Comparison of ENCODE assay signal across 14 cellular contexts in genomic region chr4:152510349-152511147, GRCh38. TPM values are rescaled to one million over a fixed set of nuclear protein-coding genes. Genes with fewer than 3 reads are reported as not detected.
DNase-seq lines count a peak whose midpoint lies in the region; ATAC-seq and TF ChIP-seq lines count a peak whose summit lies in the region.
"Had no signal": no experiment of that assay in that cellular context is flagged by ENCODE, and none has a peak within 500 bp of the region (broad histone marks: within the 10 kb centered on the region; RNA-seq: fewer than 3 reads in every experiment).

No MANE protein-coding gene starts in this region.

- peaks cover 17% of the 10 kb centered on the region for H3K36me3 Mint-ChIP-seq in activated T-helper 17 cell treated with anti-CD3 and anti-CD28 coated beads, Interleukin-2, amount 50 U/mL, for 72 hours (ENCODE audit: low read depth)
- H3K36me3 Mint-ChIP-seq in progenitor cell of endocrine pancreas (ENCODE audit: insufficient read depth) = peaks cover 3% of the 10 kb centered on the region

- H3K27me3 Mint-ChIP-seq in activated T-helper 17 cell treated with anti-CD3 and anti-CD28 coated beads, Interleukin-2, amount 50 U/mL, for 72 hours = no peaks in the 10 kb centered on the region
- no peaks in the 10 kb centered on the region for H3K27me3 Mint-ChIP-seq in progenitor cell of endocrine pancreas

- H3K4me3 Mint-ChIP-seq in activated T-helper 17 cell treated with anti-CD3 and anti-CD28 coated beads, Interleukin-2, amount 50 U/mL, for 72 hours = peak overlapping the region; percentile 65
- H3K4me3 Mint-ChIP-seq in progenitor cell of endocrine pancreas (ENCODE audit: low read depth) = no peak overlapping the region

- DNase-seq in GM10266 (ENCODE audit: extremely low spot score) (peak; percentile 8), progenitor cell of endocrine pancreas (ENCODE audit: low spot score, unreplicated experiment) (no peak)
- no peak for DNase-seq in stimulated activated CD4-positive, alpha-beta T cell treated with anti-CD3 and anti-CD28 coated beads, Interleukin-1b, Interleukin-23, amount 100 ng/mL, for 48 hours
- DNase-seq: activated naive CD4-positive, alpha-beta T cell treated with Interleukin-2 at 50 U/mL for 16 hours; COR-L47; left cardiac atrium; NCI-H2107; substantia nigra; WERI-Rb-1 had no signal

- no peaks in the 10 kb centered on the region for H3K9me3 Mint-ChIP-seq in activated T-helper 17 cell treated with anti-CD3 and anti-CD28 coated beads, Interleukin-2, amount 50 U/mL, for 72 hours
- no peaks in the 10 kb centered on the region for H3K9me3 Mint-ChIP-seq in progenitor cell of endocrine pancreas (ENCODE audit: low read depth)

- H3K4me1 Mint-ChIP-seq in activated T-helper 17 cell treated with anti-CD3 and anti-CD28 coated beads, Interleukin-2, amount 50 U/mL, for 72 hours = peaks cover 23% of the 10 kb centered on the region
- no peaks in the 10 kb centered on the region for H3K4me1 Mint-ChIP-seq in progenitor cell of endocrine pancreas (ENCODE audit: low read depth)

- H3K27ac Mint-ChIP-seq in activated T-helper 17 cell treated with anti-CD3 and anti-CD28 coated beads, Interleukin-2, amount 50 U/mL, for 72 hours = peak overlapping the region; percentile 42
- H3K27ac Mint-ChIP-seq in progenitor cell of endocrine pancreas = no peak overlapping the region

- ATAC-seq in GM19324 (IDR thresholded peaks at IDR 0.05; ENCODE audit: low FRiP score, unreplicated experiment) = peak; percentile 37
- ATAC-seq in HG02981 (IDR thresholded peaks at IDR 0.05; ENCODE audit: unreplicated experiment) = peak; percentile 45
- peak; percentile 58 for ATAC-seq in activated T-helper 17 cell treated with anti-CD3 and anti-CD28 coated beads, Interleukin-2, amount 50 U/mL, for 72 hours (replicated peaks)
- ATAC-seq in GM21423 (IDR thresholded peaks at IDR 0.05; ENCODE audit: unreplicated experiment) = no peak
- ATAC-seq in GM18519 (IDR thresholded peaks at IDR 0.05; ENCODE audit: low FRiP score, unreplicated experiment) = no peak
- ATAC-seq: left cardiac atrium had no signal

- no peak for TF ChIP-seq CTCF in GM10266 (IDR thresholded peaks at IDR 0.05; ENCODE audit: control insufficient read depth, insufficient read depth, low read depth, missing control alignments)
- TF ChIP-seq CTCF in progenitor cell of endocrine pancreas (IDR thresholded peaks at IDR 0.05; ENCODE audit: unreplicated experiment) = no peak

RNA-seq across cellular contexts. Expression of gene FBXW7, which starts 25.3 kb away (rescaled TPM):
- 10 to 100 TPM; 37.4 to 39.6 TPM for total RNA-seq in activated T-helper 17 cell treated with anti-CD3 and anti-CD28 coated beads, Interleukin-2, amount 50 U/mL, for 72 hours
- 49.3 and 52.1 TPM in 2 replicates for total RNA-seq in progenitor cell of endocrine pancreas

Comparison
In these comparisons a context has a peak if more than half of its experiments do, and no peak if none do; other contexts are left out.
1. ATAC-seq: peak in GM19324 (single experiment), HG02981 (single experiment) and activated T-helper 17 cell treated with anti-CD3 and anti-CD28 coated beads, Interleukin-2, amount 50 U/mL, for 72 hours (single experiment); none in GM21423 (single experiment) and GM18519 (single experiment).